In the genomic region with DNA sequence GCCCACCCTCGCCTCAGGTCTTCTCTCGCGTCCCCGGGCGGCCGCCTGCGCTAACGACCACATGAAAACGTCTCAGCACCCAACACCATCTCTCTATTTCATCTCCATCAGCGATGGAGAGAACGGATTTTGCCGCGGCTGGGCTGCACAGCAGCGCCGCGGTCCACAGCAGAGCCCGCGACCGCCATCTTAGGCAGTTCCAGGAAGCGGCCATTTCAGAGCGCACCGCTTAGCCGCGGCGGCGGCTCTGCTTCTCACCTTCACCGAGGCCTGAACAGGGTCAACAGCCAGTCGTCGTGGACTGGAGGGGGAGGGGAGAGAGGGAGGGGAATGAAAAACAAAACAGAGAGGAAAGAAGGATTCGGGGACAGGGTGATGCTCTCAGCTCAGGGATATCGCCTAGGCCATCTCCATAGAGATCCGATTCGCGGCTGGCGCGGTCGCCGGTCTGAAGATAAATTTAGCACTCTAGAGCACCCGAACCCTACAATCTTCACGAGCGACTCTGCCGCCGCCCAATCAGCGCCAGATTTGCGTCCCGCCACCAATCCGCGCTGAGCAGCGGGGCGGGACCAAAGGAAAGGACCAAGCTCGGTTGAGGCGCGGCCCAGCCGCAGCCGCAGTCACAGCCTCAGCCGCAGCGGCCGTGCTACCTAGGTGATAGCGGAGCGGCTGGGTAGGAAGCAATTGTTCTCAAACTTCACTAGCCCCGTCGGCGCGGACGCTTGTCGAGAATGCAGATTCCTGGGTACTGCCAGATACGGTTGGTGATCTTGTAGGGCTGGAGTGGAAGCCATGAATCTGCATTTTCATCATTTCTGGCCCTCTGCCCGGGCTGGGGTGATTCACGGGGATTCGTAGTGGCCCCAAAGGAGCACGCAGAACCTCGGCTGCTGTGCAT, we compare ENCODE assay signal across 8 cellular contexts. TPM values are rescaled to one million over a fixed set of nuclear protein-coding genes. Genes with fewer than 3 reads are reported as not detected.
DNase-seq lines count a peak whose midpoint lies in the region; ATAC-seq and TF ChIP-seq lines count a peak whose summit lies in the region.

TSS of gene ZBED5 (minus strand) at position 450 of the 901 bp plus-strand sequence. CDS start 3,108 bp downstream, outside the sequence.

- no peaks in the 10 kb centered on the region for H3K9me3 ChIP-seq in mucosa of stomach (ENCODE audit: control insufficient read depth, low read length)

- peak within 1 kb of the TSS; percentile 99 for H3K27ac Mint-ChIP-seq in activated T-cell treated with anti-CD3 and anti-CD28 coated beads, Interleukin-2, amount 50 U/mL, for 24 hours

- H3K27me3 Mint-ChIP-seq in activated T-cell treated with anti-CD3 and anti-CD28 coated beads, Interleukin-2, amount 50 U/mL, for 24 hours: no peaks in the 10 kb centered on the region

- DNase-seq in DMS53 (lab: John Stamatoyannopoulos, UW) (peak; percentile 99), KBM-7 (peak; percentile 99), erythroblast (lab: John Stamatoyannopoulos, UW) (peak; percentile 97 to 98)
- DNase-seq in activated T-cell treated with anti-CD3 and anti-CD28 coated beads, Interleukin-2, amount 50 U/mL, for 24 hours: peak; percentile 97
- peak; percentile 89 to 91 for DNase-seq in stimulated activated CD8-positive, alpha-beta memory T cell treated with anti-CD3 and anti-CD28 coated beads, Interleukin-7, amount 100 ng/mL, for 1 hour (ENCODE audit: low read depth in 2 of 2)

- in situ Hi-C loops in KBM-7 (cut with MboI; ENCODE audit: low pct_unique_long_range_greater_than_20kb, low sequenced_read_pairs): no loop called here

- no peaks in the 10 kb centered on the region for H3K9me3 Mint-ChIP-seq in activated T-cell treated with anti-CD3 and anti-CD28 coated beads, Interleukin-2, amount 50 U/mL, for 24 hours

- H3K36me3 Mint-ChIP-seq in activated T-cell treated with anti-CD3 and anti-CD28 coated beads, Interleukin-2, amount 50 U/mL, for 24 hours (ENCODE audit: low read depth): peaks cover 64% of the 10 kb centered on the region

- H3K36me3 ChIP-seq in mucosa of stomach (ENCODE audit: control insufficient read depth, insufficient read depth, low read length): no peaks in the 10 kb centered on the region

- H3K9ac ChIP-seq in mucosa of stomach (ENCODE audit: low read length): peak within 1 kb of the TSS; percentile 98

- peak within 1 kb of the TSS; percentile 98 for H3K4me3 Mint-ChIP-seq in activated T-cell treated with anti-CD3 and anti-CD28 coated beads, Interleukin-2, amount 50 U/mL, for 24 hours

- peak within 1 kb of the TSS; percentile 98 for H3K4me3 ChIP-seq in mucosa of stomach (ENCODE audit: low read length)

- TF ChIP-seq POLR2A in erythroblast (IDR thresholded peaks at IDR 0.05; ENCODE audit: low read length): peak; percentile 94

- H3K27me3 ChIP-seq in mucosa of stomach (ENCODE audit: control insufficient read depth, insufficient read depth, low read length): no peaks in the 10 kb centered on the region

- peaks cover 10% of the 10 kb centered on the region for H3K4me1 ChIP-seq in mucosa of stomach (ENCODE audit: control insufficient read depth, insufficient read depth, low read length)

- ATAC-seq in GM21717 (IDR thresholded peaks at IDR 0.05; ENCODE audit: unreplicated experiment): peak; percentile 90

- peaks cover 54% of the 10 kb centered on the region for H3K4me1 Mint-ChIP-seq in activated T-cell treated with anti-CD3 and anti-CD28 coated beads, Interleukin-2, amount 50 U/mL, for 24 hours (ENCODE audit: low read depth)

TF ChIP-seq in PFSK-1, 5 proteins besides CTCF, POLR2A, EP300 and RAD21:
- TF ChIP-seq FOXP2 (optimal IDR thresholded peaks at IDR 0.05; ENCODE audit: borderline replicate concordance, extremely low read depth, extremely low read length, insufficient read depth) (no peak), TAF1 (IDR thresholded peaks at IDR 0.05; ENCODE audit: borderline replicate concordance, insufficient read depth, low read length) (no peak), POLR2AphosphoS5 (IDR thresholded peaks at IDR 0.05; ENCODE audit: low read depth, low read length) (peak; percentile 89), SIN3A (IDR thresholded peaks at IDR 0.05; ENCODE audit: borderline replicate concordance, insufficient read depth, low read length) (0 out of 2 replicates have a peak, but pooled peaks have one; percentile 42), REST (IDR thresholded peaks at IDR 0.05; ENCODE audit: insufficient read depth in 1 of 2, low read depth in 2 of 2, low read length in 2 of 2) (0 out of 4 replicates have a peak, but pooled peaks of 1 of the 2 experiments have one; percentile 5)

RNA-seq across cellular contexts. Expression of gene ZBED5, which starts in this region (rescaled TPM):
- polyA plus RNA-seq in PFSK-1 (2012; ENCODE audit: insufficient read length, low read depth): 7.4 TPM

Comparison
In these comparisons a context has a peak if more than half of its experiments do, and no peak if none do; other contexts are left out.
1. Peak in every context shown above with its lines: DNase-seq, ATAC-seq and H3K4me3 ChIP-seq.